In the genomic region with DNA sequence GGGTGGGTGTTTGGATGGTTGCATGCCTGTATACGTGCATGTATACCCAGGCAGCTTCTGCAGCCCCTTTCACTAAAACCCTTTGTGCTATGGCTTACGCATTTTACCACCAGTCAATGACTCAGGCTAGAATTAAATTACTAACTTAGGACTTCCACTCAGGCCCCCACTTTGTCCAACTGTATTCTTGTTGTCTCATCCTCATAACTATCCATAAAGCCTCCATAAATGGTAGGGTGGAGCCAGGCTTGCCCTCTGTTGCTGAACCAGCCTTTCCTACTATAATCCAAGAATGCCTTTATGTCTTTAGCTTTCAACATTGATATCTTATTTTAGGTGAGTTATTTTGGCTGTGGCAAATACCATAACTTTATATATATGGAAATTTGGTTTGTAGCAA, we compare ENCODE assay signal across 23 cellular contexts.
"Had no signal": no experiment of that assay in that cellular context is flagged by ENCODE, and none has a peak within 500 bp of the region (broad histone marks: within the 10 kb centered on the region; RNA-seq: fewer than 3 reads in every experiment).

No MANE protein-coding gene starts in this region.

- H3K36me3 Mint-ChIP-seq: memory B cell had no signal

- H3K27me3 Mint-ChIP-seq: dendritic cell treated with granulocyte-macrophage colony-stimulating factor and Interleukin-4, amounts not matched to agents 40 ng/mL and 50 ng/mL, for 4 days; naive B cell had no signal

- H3K27ac ChIP-seq: epithelial cell of prostate, esophagus muscularis mucosa, left lung, lower lobe of right lung, skin epidermis, suprapubic skin had no signal

- H3K4me1 ChIP-seq: left lung, lower lobe of right lung, suprapubic skin, uterus had no signal

- H3K9me3 ChIP-seq: esophagus muscularis mucosa, gastroesophageal sphincter, left lung, lower lobe of right lung, suprapubic skin, tibial artery, upper lobe of left lung, uterus had no signal

- ATAC-seq: effector memory CD8-positive, alpha-beta T cell; gastroesophageal sphincter; left lung; lower lobe of right lung; sciatic nerve; stimulated activated naive CD8-positive, alpha-beta T cell treated with anti-CD3 and anti-CD28 coated beads, Interleukin-15, Interleukin-2, amounts not matched to agents 100 U/mL and 50 U/mL, for 24 hours had no signal

- H3K4me1 Mint-ChIP-seq: memory B cell, naive B cell had no signal

- H3K9me3 Mint-ChIP-seq: dendritic cell treated with granulocyte-macrophage colony-stimulating factor and Interleukin-4, amounts not matched to agents 40 ng/mL and 50 ng/mL, for 4 days; effector memory CD8-positive, alpha-beta T cell; memory B cell; mesothelial cell of epicardium; naive B cell; nephron had no signal

- H3K4me3 Mint-ChIP-seq: dendritic cell treated with granulocyte-macrophage colony-stimulating factor and Interleukin-4, amounts not matched to agents 40 ng/mL and 50 ng/mL, for 4 days; effector memory CD8-positive, alpha-beta T cell; memory B cell; mesothelial cell of epicardium; naive B cell; nephron had no signal

- DNase-seq: effector memory CD8-positive, alpha-beta T cell; foreskin fibroblast; glutamatergic neuron; islet precursor cell; left lung; lower lobe of right lung; naive B cell; occipital lobe; stimulated activated CD4-positive, alpha-beta T cell treated with anti-CD3 and anti-CD28 coated beads, Interleukin-12 subunit alpha, Interleukin-12 subunit beta, amount 100 ng/mL, for 4 hours; stimulated activated naive CD8-positive, alpha-beta T cell treated with anti-CD3 and anti-CD28 coated beads, Interleukin-15, Interleukin-2, amounts not matched to agents 100 U/mL and 50 U/mL, for 24 hours; tibial artery; upper lobe of left lung; uterus had no signal

- H3K27ac Mint-ChIP-seq: dendritic cell treated with granulocyte-macrophage colony-stimulating factor and Interleukin-4, amounts not matched to agents 40 ng/mL and 50 ng/mL, for 4 days; effector memory CD8-positive, alpha-beta T cell; memory B cell had no signal

- H3K36me3 ChIP-seq: esophagus muscularis mucosa, uterus had no signal

- H3K4me3 ChIP-seq: esophagus muscularis mucosa, gastroesophageal sphincter, left lung, lower lobe of right lung, skin epidermis, suprapubic skin, tibial artery, upper lobe of left lung, uterus had no signal

- H3K27me3 ChIP-seq: esophagus muscularis mucosa, gastroesophageal sphincter, left lung, suprapubic skin, tibial artery, upper lobe of left lung, uterus had no signal
